13 cellular contexts compared by ENCODE assay signal in the genomic region with DNA sequence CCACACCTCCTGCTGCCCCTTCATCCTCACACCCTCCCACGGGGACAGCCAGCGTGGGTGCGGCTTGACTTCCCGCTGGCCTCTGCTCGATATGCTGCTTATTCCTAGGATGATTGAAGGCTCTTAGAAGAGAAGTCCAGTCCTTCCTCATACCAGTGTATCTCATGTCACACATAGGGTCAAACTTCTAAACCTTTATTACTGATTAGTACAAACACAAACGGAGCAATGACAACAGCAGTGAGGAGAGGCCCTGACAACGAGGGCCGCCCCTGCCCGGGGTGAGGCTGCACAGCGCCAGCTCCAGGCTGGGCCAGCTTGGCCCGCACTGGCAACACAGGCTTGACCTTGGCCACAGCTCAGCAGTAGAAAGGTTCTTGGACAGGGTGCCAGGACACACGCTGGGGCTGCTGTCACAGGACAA. TPM values are rescaled to one million over a fixed set of nuclear protein-coding genes. Genes with fewer than 3 reads are reported as not detected.
DNase-seq lines count a peak whose midpoint lies in the region; ATAC-seq and TF ChIP-seq lines count a peak whose summit lies in the region.
"Had no signal": no experiment of that assay in that cellular context is flagged by ENCODE, and none has a peak within 500 bp of the region (broad histone marks: within the 10 kb centered on the region; RNA-seq: fewer than 3 reads in every experiment).

No MANE protein-coding gene starts in this region.

- peak; percentile 36 to 55 for TF ChIP-seq RAD21 in liver (IDR thresholded peaks at IDR 0.05)

- peak overlapping the region; percentile 89 for H3K4me3 Mint-ChIP-seq in activated CD8-positive, alpha-beta memory T cell treated with anti-CD3 and anti-CD28 coated beads, Interleukin-2, amount 10 ng/mL, durations not matched to agents 7 days and 5 days
- H3K4me3 Mint-ChIP-seq in nephron progenitor cell: no peak overlapping the region

- no peaks in the 10 kb centered on the region for H3K27me3 ChIP-seq in liver (ENCODE audit: control insufficient read depth in 4 of 4, insufficient read depth in 4 of 4, low read length in 3 of 4)
- H3K27me3 ChIP-seq in stomach smooth muscle (ENCODE audit: control insufficient read depth in 1 of 2, insufficient read depth in 2 of 2, low read length in 2 of 2): no peaks in the 10 kb centered on the region

- no peak overlapping the region for H3K4me3 ChIP-seq in liver (ENCODE audit: low read depth in 1 of 3, low read length in 3 of 3)
- H3K4me3 ChIP-seq in stomach smooth muscle (ENCODE audit: low read length in 2 of 2): peak overlapping the region in 1 of 2 donors; percentile 22

- peaks cover 45% of the 10 kb centered on the region for H3K4me1 Mint-ChIP-seq in activated CD8-positive, alpha-beta memory T cell treated with anti-CD3 and anti-CD28 coated beads, Interleukin-2, amount 10 ng/mL, durations not matched to agents 7 days and 5 days
- peaks cover 31% of the 10 kb centered on the region for H3K4me1 Mint-ChIP-seq in nephron progenitor cell

- no peak for ATAC-seq in activated CD8-positive, alpha-beta memory T cell treated with anti-CD3 and anti-CD28 coated beads, Interleukin-2, amount 10 ng/mL, durations not matched to agents 7 days and 5 days

- DNase-seq in activated CD8-positive, alpha-beta memory T cell treated with anti-CD3 and anti-CD28 coated beads, Interleukin-2, amount 10 ng/mL, durations not matched to agents 7 days and 5 days: no peak
- no peak for DNase-seq in activated CD8-positive, alpha-beta memory T cell treated with anti-CD3 and anti-CD28 coated beads, Interleukin-2, amount 50 U/mL, for 48 hours
- DNase-seq in anterior cingulate cortex (lab: John Stamatoyannopoulos, UW): peak in 40 of 58 donors; percentile 14 to 82 (median 42)
- DNase-seq in nephron progenitor cell: no peak
- no peak for DNase-seq in KBM-7
- DNase-seq in iPS-NIHi7 (ENCODE audit: extremely low spot score): no peak
- DNase-seq: ACHN; activated CD4-positive, CD25-positive, alpha-beta regulatory T cell treated with anti-CD3 and anti-CD28 coated beads, Interleukin-2, amount 50 U/mL, for 72 hours; cerebellar nuclear complex; MV-4-11 had no signal

- peaks cover 13 to 47% (median 35%) of the 10 kb centered on the region in 4 donors for H3K4me1 ChIP-seq in liver (ENCODE audit: control insufficient read depth in 4 of 4, insufficient read depth in 4 of 4, low read length in 3 of 4)
- peaks cover 63% of the 10 kb centered on the region for H3K4me1 ChIP-seq in stomach smooth muscle (ENCODE audit: control insufficient read depth, insufficient read depth, low read length)

- 30% methylated on average over 12 of the region's 12 CpGs for WGBS in liver

- H3K36me3 ChIP-seq in liver (ENCODE audit: control insufficient read depth in 4 of 4, insufficient read depth in 3 of 4, low read depth in 1 of 4, low read length in 3 of 4): peaks cover 14 to 42% (median 32%) of the 10 kb centered on the region in 4 donors
- H3K36me3 ChIP-seq in stomach smooth muscle (ENCODE audit: control insufficient read depth in 2 of 2, insufficient read depth in 2 of 2, low read length in 2 of 2): peaks cover 39 to 46% of the 10 kb centered on the region in 2 donors

- no peaks in the 10 kb centered on the region for H3K27me3 Mint-ChIP-seq in activated CD8-positive, alpha-beta memory T cell treated with anti-CD3 and anti-CD28 coated beads, Interleukin-2, amount 10 ng/mL, durations not matched to agents 7 days and 5 days
- H3K27me3 Mint-ChIP-seq in nephron progenitor cell (ENCODE audit: low read depth, poor library complexity): peaks cover 10% of the 10 kb centered on the region

- H3K9ac ChIP-seq in liver (ENCODE audit: low read depth in 1 of 2, low read length in 2 of 2) (peak overlapping the region in 1 of 2 donors; percentile 90), stomach smooth muscle (ENCODE audit: low read length in 2 of 2) (no peak overlapping the region)
- H3K9ac ChIP-seq: parathyroid adenoma had no signal

- no peaks in the 10 kb centered on the region for H3K9me3 ChIP-seq in liver (ENCODE audit: control insufficient read depth in 4 of 4, low read length in 3 of 4)
- no peaks in the 10 kb centered on the region for H3K9me3 ChIP-seq in stomach smooth muscle (ENCODE audit: control insufficient read depth in 2 of 2, low read length in 2 of 2)

- no peaks in the 10 kb centered on the region for H3K9me3 Mint-ChIP-seq in activated CD8-positive, alpha-beta memory T cell treated with anti-CD3 and anti-CD28 coated beads, Interleukin-2, amount 10 ng/mL, durations not matched to agents 7 days and 5 days (ENCODE audit: low read depth)
- H3K9me3 Mint-ChIP-seq in nephron progenitor cell: no peaks in the 10 kb centered on the region

- in situ Hi-C loops in KBM-7 (cut with MboI; ENCODE audit: low pct_unique_long_range_greater_than_20kb, low sequenced_read_pairs): no loop called here

- H3K27ac ChIP-seq in liver (ENCODE audit: low read depth in 1 of 2, low read length in 2 of 2) (peak overlapping the region; percentile 47 to 63), stomach smooth muscle (ENCODE audit: low read length) (peak overlapping the region; percentile 76)
- H3K27ac ChIP-seq: parathyroid adenoma had no signal

- TF ChIP-seq CTCF in liver (IDR thresholded peaks at IDR 0.05; ENCODE audit: low read depth, low read length, missing input control) (no peak), nephron progenitor cell (IDR thresholded peaks at IDR 0.05) (no peak)

- CTCF ChIA-PET in activated CD8-positive, alpha-beta memory T cell treated with anti-CD3 and anti-CD28 coated beads, Interleukin-2, amount 10 ng/mL, durations not matched to agents 7 days and 5 days (lab: Charles Lee): interaction anchor here (0.6 to 4.8 kb wide), 7 partner anchors 10 to 63 kb away, joined by 3 to 35 read pairs (median 6); a partner anchor contains a TSS

- peak overlapping the region; percentile 94 for H3K27ac Mint-ChIP-seq in activated CD8-positive, alpha-beta memory T cell treated with anti-CD3 and anti-CD28 coated beads, Interleukin-2, amount 10 ng/mL, durations not matched to agents 7 days and 5 days
- no peak overlapping the region for H3K27ac Mint-ChIP-seq in nephron progenitor cell

- H3K36me3 Mint-ChIP-seq in activated CD8-positive, alpha-beta memory T cell treated with anti-CD3 and anti-CD28 coated beads, Interleukin-2, amount 10 ng/mL, durations not matched to agents 7 days and 5 days: peaks cover 28% of the 10 kb centered on the region
- H3K36me3 Mint-ChIP-seq in nephron progenitor cell (ENCODE audit: low read depth): peaks cover 27% of the 10 kb centered on the region

TF ChIP-seq in liver, 16 proteins besides CTCF, POLR2A, EP300 and RAD21:
- TF ChIP-seq FOXA1 (IDR thresholded peaks at IDR 0.05) (peak; percentile 9), TAF1 (conservative IDR thresholded peaks at IDR 0.05) (no peak), NR2F2 (IDR thresholded peaks at IDR 0.05) (peak; percentile 42), EGR1 (IDR thresholded peaks at IDR 0.05; ENCODE audit: low read depth in 2 of 2) (no peak), RXRA (IDR thresholded peaks at IDR 0.05) (peak; percentile 55 to 67), SP1 (IDR thresholded peaks at IDR 0.05) (peak; percentile 42), HNF4A (conservative IDR thresholded peaks at IDR 0.05) (peak; percentile 53 to 76), FOXA2 (IDR thresholded peaks at IDR 0.05) (no peak)
- TF ChIP-seq, protein P1, sequence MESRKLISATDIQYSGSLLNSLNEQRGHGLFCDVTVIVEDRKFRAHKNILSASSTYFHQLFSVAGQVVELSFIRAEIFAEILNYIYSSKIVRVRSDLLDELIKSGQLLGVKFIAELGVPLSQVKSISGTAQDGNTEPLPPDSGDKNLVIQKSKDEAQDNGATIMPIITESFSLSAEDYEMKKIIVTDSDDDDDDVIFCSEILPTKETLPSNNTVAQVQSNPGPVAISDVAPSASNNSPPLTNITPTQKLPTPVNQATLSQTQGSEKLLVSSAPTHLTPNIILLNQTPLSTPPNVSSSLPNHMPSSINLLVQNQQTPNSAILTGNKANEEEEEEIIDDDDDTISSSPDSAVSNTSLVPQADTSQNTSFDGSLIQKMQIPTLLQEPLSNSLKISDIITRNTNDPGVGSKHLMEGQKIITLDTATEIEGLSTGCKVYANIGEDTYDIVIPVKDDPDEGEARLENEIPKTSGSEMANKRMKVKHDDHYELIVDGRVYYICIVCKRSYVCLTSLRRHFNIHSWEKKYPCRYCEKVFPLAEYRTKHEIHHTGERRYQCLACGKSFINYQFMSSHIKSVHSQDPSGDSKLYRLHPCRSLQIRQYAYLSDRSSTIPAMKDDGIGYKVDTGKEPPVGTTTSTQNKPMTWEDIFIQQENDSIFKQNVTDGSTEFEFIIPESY (IDR thresholded peaks at IDR 0.05): no peak

RNA-seq across cellular contexts. Expression of a gene that starts 3.7 kb away (rescaled TPM):
- 100 to 1,000 TPM; 120 to 127 TPM for total RNA-seq in activated CD8-positive, alpha-beta memory T cell treated with anti-CD3 and anti-CD28 coated beads, Interleukin-2, amount 10 ng/mL, durations not matched to agents 7 days and 5 days
- 10 to 100 TPM; 14.9 to 19.5 TPM for total RNA-seq in liver
- 100 to 1,000 TPM in 1 of 2 donors, 10 to 100 TPM in 1; 79.1 to 107 TPM for polyA plus RNA-seq in liver

RNA-seq across cellular contexts. Expression of a gene that starts 3.9 kb away (rescaled TPM):
- total RNA-seq in activated CD8-positive, alpha-beta memory T cell treated with anti-CD3 and anti-CD28 coated beads, Interleukin-2, amount 10 ng/mL, durations not matched to agents 7 days and 5 days: 1 to 10 TPM; 7.0 to 9.8 TPM
- total RNA-seq in liver: 1 to 10 TPM; 6.7 to 8.6 TPM
- polyA plus RNA-seq in liver: 1 to 10 TPM; 2.5 to 3.5 TPM

RNA-seq across cellular contexts. Expression of a gene that starts 19.3 kb away (rescaled TPM):
- 1 to 10 TPM in 1 of 2 experiments, under 1 TPM in 1; 0.80 to 1.1 TPM for total RNA-seq in activated CD8-positive, alpha-beta memory T cell treated with anti-CD3 and anti-CD28 coated beads, Interleukin-2, amount 10 ng/mL, durations not matched to agents 7 days and 5 days
- total RNA-seq in liver: under 1 TPM in 1 of 2 donors, not detected in 1; 0.08 TPM
- under 1 TPM in 1 of 2 donors, not detected in 1; 0.17 TPM for polyA plus RNA-seq in liver

RNA-seq across cellular contexts. Expression of a gene that starts 29.0 kb away (rescaled TPM):
- 10 to 100 TPM in 1 of 2 experiments, 1 to 10 TPM in 1; 6.0 to 13.8 TPM for total RNA-seq in activated CD8-positive, alpha-beta memory T cell treated with anti-CD3 and anti-CD28 coated beads, Interleukin-2, amount 10 ng/mL, durations not matched to agents 7 days and 5 days
- 10 to 100 TPM; 38.8 to 52.2 TPM for total RNA-seq in liver
- polyA plus RNA-seq in liver: 10 to 100 TPM; 14.3 to 15.2 TPM

RNA-seq across cellular contexts. Expression of a gene that starts 35.4 kb away (rescaled TPM):
- total RNA-seq in activated CD8-positive, alpha-beta memory T cell treated with anti-CD3 and anti-CD28 coated beads, Interleukin-2, amount 10 ng/mL, durations not matched to agents 7 days and 5 days: 10 to 100 TPM; 30.1 to 34.9 TPM
- total RNA-seq in liver: 10 to 100 TPM; 22.8 to 26.6 TPM
- polyA plus RNA-seq in liver: 10 to 100 TPM; 24.3 to 25.4 TPM

Comparison
In these comparisons a context has a peak if more than half of its experiments do, and no peak if none do; other contexts are left out.
1. DNase-seq: peak in anterior cingulate cortex (40 of 58); none in activated CD8-positive, alpha-beta memory T cell treated with anti-CD3 and anti-CD28 coated beads, Interleukin-2, amount 10 ng/mL, durations not matched to agents 7 days and 5 days (single experiment), activated CD8-positive, alpha-beta memory T cell treated with anti-CD3 and anti-CD28 coated beads, Interleukin-2, amount 50 U/mL, for 48 hours (single experiment), nephron progenitor cell (single experiment), KBM-7 (single experiment) and iPS-NIHi7 (single experiment).
2. RNA of a gene that starts 3.7 kb away (total RNA-seq): 120 to 127 TPM in activated CD8-positive, alpha-beta memory T cell treated with anti-CD3 and anti-CD28 coated beads, Interleukin-2, amount 10 ng/mL, durations not matched to agents 7 days and 5 days; 14.9 to 19.5 TPM in liver; every median in the first group is over 4 times any median in the second.